Comparison of ENCODE assay signal across 1 cellular context in genomic region chr4:13535708-13536361, GRCh38.
TF ChIP-seq lines count a peak whose summit lies in the region.

No MANE protein-coding gene starts in this region.

TF ChIP-seq in WTC11, 78 proteins besides CTCF, POLR2A, EP300 and RAD21 (continued from another document):
- no peak for TF ChIP-seq SOX15 (CRISPR knock-in tag; IDR thresholded peaks at IDR 0.05)
- TF ChIP-seq E2F1 (CRISPR knock-in tag; IDR thresholded peaks at IDR 0.05): no peak
- TF ChIP-seq USF1 (CRISPR knock-in tag; IDR thresholded peaks at IDR 0.05): no peak
- no peak for TF ChIP-seq ZMAT4 (CRISPR knock-in tag; IDR thresholded peaks at IDR 0.05)
